ENCODE assay signal across 27 cellular contexts in the genomic region with DNA sequence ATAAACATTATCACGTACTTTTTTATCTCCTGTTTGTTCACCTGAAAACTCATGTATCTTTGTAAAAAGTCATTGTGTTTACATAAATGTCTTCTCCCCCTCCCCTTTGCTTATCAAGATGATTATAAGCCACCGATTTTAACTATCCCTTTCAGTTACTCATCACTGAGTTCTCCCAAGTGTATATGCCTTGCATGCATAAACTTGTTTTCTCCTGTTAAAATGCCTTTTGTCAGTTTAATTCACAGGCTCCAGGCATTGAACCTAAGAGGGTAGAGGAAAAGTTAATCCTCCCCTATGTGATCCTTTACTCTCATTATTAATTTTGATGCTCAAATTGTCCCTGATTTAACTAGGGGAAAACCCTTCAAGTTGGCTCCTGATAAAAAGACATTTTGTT.
"Had no signal": no experiment of that assay in that cellular context is flagged by ENCODE, and none has a peak within 500 bp of the region (broad histone marks: within the 10 kb centered on the region; RNA-seq: fewer than 3 reads in every experiment).

No MANE protein-coding gene starts in this region.

- H3K4me1 ChIP-seq: left ventricle myocardium inferior, lower lobe of right lung, parathyroid adenoma, prostate gland, right lobe of liver, tibial artery, upper lobe of right lung had no signal

- H3K27ac Mint-ChIP-seq: immature natural killer cell; naive thymus-derived CD4-positive, alpha-beta T cell; nephron progenitor cell; stimulated activated memory B cell treated with anti-CD40 and anti-IgM and Interleukin-4, amounts not matched to agents 10 μg/mL and 1 μg/mL and 100 μg/mL, for 72 hours; stimulated activated naive CD8-positive, alpha-beta T cell treated with anti-CD3 and anti-CD28 coated beads, Interleukin-15, Interleukin-2, amounts not matched to agents 100 ng/mL and 50 ng/mL, for 24 hours had no signal

- DNase-seq: cortex of kidney; dorsolateral prefrontal cortex; effector CD8-positive, alpha-beta T cell; foreskin fibroblast; immature natural killer cell; kidney; left cardiac atrium; left ventricle myocardium inferior; lower lobe of right lung; mesendoderm; naive thymus-derived CD4-positive, alpha-beta T cell; nephron progenitor cell; retina; right lobe of liver; spleen; stimulated activated CD4-positive, alpha-beta T cell treated with anti-CD3 and anti-CD28 coated beads, Interleukin-15, amount 100 ng/mL, for 24 hours; stimulated activated CD4-positive, alpha-beta T cell treated with anti-CD3 and anti-CD28 coated beads, Interleukin-1b, Interleukin-23, amount 100 ng/mL, for 48 hours; stimulated activated CD4-positive, alpha-beta T cell treated with anti-CD3 and anti-CD28 coated beads, Interleukin-4, amount 100 ng/mL, for 24 hours; tibial artery; upper lobe of right lung had no signal

- H3K79me2 ChIP-seq: parathyroid adenoma had no signal

- H2AFZ ChIP-seq: parathyroid adenoma had no signal

- H3K9ac ChIP-seq: parathyroid adenoma had no signal

- H3K4me3 ChIP-seq: dorsolateral prefrontal cortex, esophagus muscularis mucosa, left ventricle myocardium inferior, lower lobe of right lung, prostate gland, right lobe of liver, spleen, tibial artery, upper lobe of right lung had no signal

- H3K9me3 ChIP-seq: esophagus muscularis mucosa, lower lobe of right lung, prostate gland, right lobe of liver, spleen, tibial artery, upper lobe of right lung had no signal

- H3K9me3 Mint-ChIP-seq: immature natural killer cell; nephron progenitor cell; stimulated activated memory B cell treated with anti-CD40 and anti-IgM and Interleukin-4, amounts not matched to agents 10 μg/mL and 1 μg/mL and 100 μg/mL, for 72 hours; stimulated activated naive CD8-positive, alpha-beta T cell treated with anti-CD3 and anti-CD28 coated beads, Interleukin-15, Interleukin-2, amounts not matched to agents 100 ng/mL and 50 ng/mL, for 24 hours had no signal

- H3K36me3 ChIP-seq: lower lobe of right lung, prostate gland, upper lobe of right lung had no signal

- FAIRE-seq: endometrium, kidney had no signal

- ATAC-seq: left cardiac atrium; lower lobe of right lung; naive thymus-derived CD4-positive, alpha-beta T cell; right lobe of liver; stimulated activated memory B cell treated with anti-CD40 and anti-IgM and Interleukin-4, amounts not matched to agents 10 μg/mL and 1 μg/mL and 100 μg/mL, for 72 hours; upper lobe of right lung had no signal

- H3K4me3 Mint-ChIP-seq: immature natural killer cell; naive thymus-derived CD4-positive, alpha-beta T cell; nephron progenitor cell; stimulated activated memory B cell treated with anti-CD40 and anti-IgM and Interleukin-4, amounts not matched to agents 10 μg/mL and 1 μg/mL and 100 μg/mL, for 72 hours; stimulated activated naive CD8-positive, alpha-beta T cell treated with anti-CD3 and anti-CD28 coated beads, Interleukin-15, Interleukin-2, amounts not matched to agents 100 ng/mL and 50 ng/mL, for 24 hours had no signal

- H3K4me1 Mint-ChIP-seq: immature natural killer cell; naive thymus-derived CD4-positive, alpha-beta T cell had no signal

- H3K27me3 ChIP-seq: dorsolateral prefrontal cortex, right lobe of liver, tibial artery, upper lobe of right lung had no signal

- H3K27ac ChIP-seq: dorsolateral prefrontal cortex, epithelial cell of prostate, esophagus muscularis mucosa, left ventricle myocardium inferior, lower lobe of right lung, parathyroid adenoma, prostate gland, right lobe of liver, spleen, tibial artery, upper lobe of right lung had no signal
